8 cellular contexts compared by ENCODE assay signal in the genomic region with DNA sequence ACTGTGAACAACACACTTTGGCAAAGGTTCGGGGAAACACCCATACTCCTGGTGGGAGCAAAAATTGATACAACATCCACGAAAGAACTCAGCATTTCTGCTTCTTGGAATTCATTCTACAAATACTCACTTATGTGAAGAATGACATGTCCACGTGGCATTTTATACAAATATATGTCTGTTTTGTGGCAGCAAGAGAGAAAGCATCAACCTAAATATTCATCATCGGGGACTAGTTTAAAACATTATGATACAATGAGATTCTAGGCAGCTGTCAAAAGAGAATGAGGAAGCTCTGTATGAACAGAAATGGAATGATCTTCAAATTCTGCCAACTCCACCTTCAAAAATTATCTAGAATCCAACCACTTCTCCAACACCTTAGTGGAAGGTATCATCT. TPM values are rescaled to one million over a fixed set of nuclear protein-coding genes. Genes with fewer than 3 reads are reported as not detected.
"Had no signal": no experiment of that assay in that cellular context is flagged by ENCODE, and none has a peak within 500 bp of the region (broad histone marks: within the 10 kb centered on the region; RNA-seq: fewer than 3 reads in every experiment).

No MANE protein-coding gene starts in this region.

- H3K9me3 Mint-ChIP-seq: H9 had no signal

- H3K4me3 Mint-ChIP-seq: H9 had no signal

- H2AFZ ChIP-seq: GM23248 had no signal

- ATAC-seq: K562 had no signal

- H3K27ac ChIP-seq: GM23248 had no signal

- FAIRE-seq: H54, HTR-8/SVneo, K562 had no signal

- H3K4me3 ChIP-seq: GM23248, K562 had no signal

- H3K9ac ChIP-seq: GM23248 had no signal

- DNase-seq: GM23248, GOT3, H9, HCEC 1CT, IMR-90 had no signal

RNA-seq across cellular contexts. Expression of a gene that starts 25.7 kb away (rescaled TPM):
- total RNA-seq: GM23248, IMR-90, K562 had no signal
- polyA plus RNA-seq: GM23248, IMR-90, K562 had no signal
